8 cellular contexts compared by ENCODE assay signal in genomic region chr19:10871711-10872550, GRCh38. TPM values are rescaled to one million over a fixed set of nuclear protein-coding genes. Genes with fewer than 3 reads are reported as not detected.
DNase-seq lines count a peak whose midpoint lies in the region; ATAC-seq, FAIRE-seq and TF ChIP-seq lines count a peak whose summit lies in the region.

No MANE protein-coding gene starts in this region.

- peak; percentile 60 for DNase-seq in GM12865 (ENCODE audit: low read depth)
- DNase-seq in SK-N-SH = peak; percentile 74
- DNase-seq in GM12878 (ENCODE audit: low read depth, low spot score) = no peak
- peak; percentile 17 for DNase-seq in iPS-NIHi7 (ENCODE audit: extremely low spot score)
- DNase-seq in stimulated activated CD4-positive, alpha-beta T cell treated with anti-CD3 and anti-CD28 coated beads, Interleukin-1b, Interleukin-23, amount 100 ng/mL, for 48 hours = peak; percentile 26

- H3K36me3 ChIP-seq in SK-N-SH (replicated peaks in 1 of 2; ENCODE audit: control insufficient read depth in 1 of 2, insufficient read depth in 2 of 2, low read length in 1 of 2) = no peaks in the 10 kb centered on the region
- no peaks in the 10 kb centered on the region for H3K36me3 ChIP-seq in GM12878 (ENCODE audit: control insufficient read depth in 2 of 2, insufficient read depth in 2 of 2, low read length in 1 of 2)

- H3K27me3 ChIP-seq in SK-N-SH (ENCODE audit: insufficient read depth) (no peaks in the 10 kb centered on the region), GM12878 (replicated peaks in 1 of 2; ENCODE audit: control insufficient read depth in 2 of 2, insufficient read depth in 2 of 2, low read length in 1 of 2) (no peaks in the 10 kb centered on the region)

- TF ChIP-seq RAD21 in SK-N-SH (IDR thresholded peaks at IDR 0.05; ENCODE audit: low read length) (no peak), GM12878 (IDR thresholded peaks at IDR 0.05; ENCODE audit: insufficient read depth, low read depth, low read length) (no peak)

- peak overlapping the region; percentile 94 for H3K4me3 ChIP-seq in GM12865 (ENCODE audit: low read depth, low read length)
- peak overlapping the region; percentile 67 to 93 for H3K4me3 ChIP-seq in SK-N-SH (ENCODE audit: low read depth in 2 of 2, low read length in 1 of 2)
- peak overlapping the region; percentile 68 for H3K4me3 ChIP-seq in GM12878

- H3K9ac ChIP-seq in SK-N-SH (peak overlapping the region; percentile 88), GM12878 (ENCODE audit: control insufficient read depth, insufficient read depth, low read length) (peak overlapping the region; percentile 78)

- H2AFZ ChIP-seq in SK-N-SH (ENCODE audit: low read depth) = peak overlapping the region; percentile 79; the same call in 1 of the 2 replicates
- peak overlapping the region; percentile 37 for H2AFZ ChIP-seq in GM12878 (ENCODE audit: control insufficient read depth, low read depth, low read length)

- SMC1A ChIA-PET in GM12878 (lab: Charles Lee; ENCODE audit: uncharacterized antibody, unreplicated experiment) = interaction anchor here (0.7 to 4.5 kb wide), 12 partner anchors 8 to 154 kb away, joined by 3 to 28 read pairs (median 7); partner anchors contain the start of genes DNM2 and TMED1

- RAD21 ChIA-PET in GM12878 (lab: Charles Lee; ENCODE audit: unreplicated experiment) = interaction anchor here (1.0 to 4.4 kb wide), 12 partner anchors 16 to 219 kb away, joined by 3 to 42 read pairs (median 4); partner anchors contain the start of genes DNM2, LDLR, TIMM29 and TMED1

- TF ChIP-seq EP300 in SK-N-SH (IDR thresholded peaks at IDR 0.05; ENCODE audit: borderline replicate concordance in 1 of 2, low read depth in 1 of 2, low read length in 1 of 2) (no peak), GM12878 (IDR thresholded peaks at IDR 0.05; ENCODE audit: borderline replicate concordance in 1 of 2, control insufficient read depth in 1 of 2, low read depth in 2 of 2, low read length in 2 of 2) (no peak)

- TF ChIP-seq CTCF in GM12865 (IDR thresholded peaks at IDR 0.05; ENCODE audit: insufficient read depth, low read depth, low read length, missing control alignments) (peak; percentile 12), SK-N-SH (IDR thresholded peaks at IDR 0.05) (0 out of 2 replicates have a peak, but pooled peaks have one; percentile 17), GM12878 (IDR thresholded peaks at IDR 0.05 in 2 of 3, conservative IDR thresholded peaks at IDR 0.05 in 1 of 3; ENCODE audit: control insufficient read depth in 2 of 3, extremely low read depth in 1 of 3, insufficient read depth in 1 of 3, low read depth in 3 of 3, low read length in 3 of 3) (no peak; a peak in 1 of 6 replicates)

- peaks cover 14% of the 10 kb centered on the region; the same call in 1 of the 2 replicates for H4K20me1 ChIP-seq in SK-N-SH (ENCODE audit: insufficient read depth)
- H4K20me1 ChIP-seq in GM12878 (ENCODE audit: control insufficient read depth, insufficient read depth) = no peaks in the 10 kb centered on the region

- H3F3A ChIP-seq in SK-N-SH (replicated peaks; ENCODE audit: insufficient read depth) = peaks cover 9% of the 10 kb centered on the region

- H3K4me1 ChIP-seq in SK-N-SH (ENCODE audit: control insufficient read depth in 1 of 2, insufficient read depth in 2 of 2, low read depth in 1 of 2, low read length in 1 of 2) (peaks cover 8 to 17% of the 10 kb centered on the region in 2 experiments; a peak in 2 of 4 replicates), GM12878 (ENCODE audit: control insufficient read depth, insufficient read depth, low read length) (peaks cover 41% of the 10 kb centered on the region)

- peaks cover 53% of the 10 kb centered on the region for H3K79me2 ChIP-seq in SK-N-SH (ENCODE audit: insufficient read depth)
- H3K79me2 ChIP-seq in GM12878 (ENCODE audit: control insufficient read depth, insufficient read depth, low read length) = peaks cover 48% of the 10 kb centered on the region

- no peaks in the 10 kb centered on the region for H3K9me3 ChIP-seq in SK-N-SH
- no peaks in the 10 kb centered on the region for H3K9me3 ChIP-seq in GM12878 (replicated peaks; ENCODE audit: control insufficient read depth, insufficient read depth, low read length)

- CTCF ChIA-PET in SK-N-SH (lab: Yijun Ruan, JAX) (interaction anchor here (0.8 to 3.0 kb wide), 21 partner anchors 7 to 154 kb away, joined by 3 to 49 read pairs (median 4); partner anchors contain the start of genes DNM2 and TMED1), GM12878 (lab: Yijun Ruan, JAX) (interaction anchor here (0.5 to 3.9 kb wide), 22 partner anchors 8 to 786 kb away, joined by 3 to 24 read pairs (median 4); partner anchors contain the start of genes LDLR, SPC24 and TMED1)

- intact Hi-C loops in GM12878 (cut with micrococcal nuclease; ENCODE audit: unreplicated experiment) = loop anchor here (10.0 kb wide), 1 partner anchor 693 kb away; no protein-coding TSS in a partner anchor

- H3K27ac ChIP-seq in SK-N-SH (ENCODE audit: low read depth in 2 of 2, low read length in 1 of 2) (peak overlapping the region; percentile 58 to 78; a peak in 3 of 4 replicates), GM12878 (ENCODE audit: control insufficient read depth, insufficient read depth) (peak overlapping the region; percentile 90)

- in situ Hi-C loops in GM12878 (cut with MboI) = no loop called here

- POLR2A ChIA-PET in SK-N-SH (lab: Yijun Ruan, JAX) = interaction anchor here (0.6 to 1.2 kb wide), 5 partner anchors 9 to 1285 kb away, joined by 3 to 5 read pairs (median 4); partner anchors contain the start of gene TMED1
- POLR2A ChIA-PET in GM12878 (lab: Charles Lee) = interaction anchor here (0.5 to 1.7 kb wide), 14 partner anchors 9 to 448 kb away, joined by 3 to 11 read pairs (median 4); partner anchors contain the start of gene LDLR

- H3K4me2 ChIP-seq in SK-N-SH (peak overlapping the region; percentile 96), GM12878 (ENCODE audit: control insufficient read depth, insufficient read depth) (peak overlapping the region; percentile 96)

- peak; percentile 56 for TF ChIP-seq POLR2A in GM12878 (IDR thresholded peaks at IDR 0.05; ENCODE audit: low read depth, low read length)

- BruUV-seq in GM12878 (replicated peaks; lab: Mats Ljungman, UMichigan) = no TSS peak

- no peak for FAIRE-seq in GM12878 (lab: Jason Lieb, UNC)

- WGBS in SK-N-SH (ENCODE audit: low lambda C conversion rate) = under 1% methylated on average over 34 of the region's 91 CpGs
- under 1% methylated on average over 56 of the region's 91 CpGs for WGBS in GM12878 (ENCODE audit: insufficient coverage, insufficient replicate concordance, low lambda C conversion rate, missing lambda C conversion rate)

- no peaks in the 10 kb centered on the region for H3K9me2 ChIP-seq in SK-N-SH

- ATAC-seq in HG02678 (IDR thresholded peaks at IDR 0.05; ENCODE audit: unreplicated experiment) (peak; percentile 1), GM12878 (0 out of 3 replicates have a peak, but pooled peaks have one; percentile 1), GM18511 (IDR thresholded peaks at IDR 0.05; ENCODE audit: unreplicated experiment) (no peak), GM21526 (IDR thresholded peaks at IDR 0.05; ENCODE audit: low FRiP score, unreplicated experiment) (no peak)

RNA-seq across cellular contexts. Expression of gene CARM1, which starts 0.6 kb away (rescaled TPM):
- polyA plus RNA-seq in SK-N-SH (2012; rRNA removed) (38.2 and 62.2 TPM in 2 replicates), GM12878 (2011; rRNA removed) (17.7 and 48.6 TPM in 2 replicates), GM12878 (2014; fragmentation: Illumina TruSeq; extraction: Trizol) (33.0 and 63.5 TPM in 2 replicates), GM12878 (2014; fragmentation: Nextera tagmentation; extraction: Ambion mirVana) (under 1 TPM; 0.45 to 0.49 TPM), GM12878 (2014; rRNA removed) (95.6 and 113 TPM in 2 replicates), GM12878 (2016; fragmentation: Nextera tagmentation; extraction: Ambion mirVana) (10 to 100 TPM; 10.1 to 12.0 TPM)
- polyA plus RNA-seq in SK-N-SH (2012; cell fraction: cytosol; rRNA removed) = 27.2 and 45.0 TPM in 2 replicates
- polyA plus RNA-seq in SK-N-SH (2012; cell fraction: nucleus; rRNA removed) = 80.0 and 95.2 TPM in 2 replicates
- 38.1 and 42.1 TPM in 2 replicates for total RNA-seq in GM12878 (2013; cell fraction: nucleolus; rRNA removed)
- total RNA-seq in GM12878 (2014; rRNA removed) (44.0 and 56.8 TPM in 2 replicates), GM12878 (2014; rRNA removed; fragmentation: Illumina TruSeq; extraction: Trizol) (26.8 and 30.9 TPM in 2 replicates), GM12878 (2021) (115 and 116 TPM in 2 replicates)
- polyA plus RNA-seq in GM12878 (2011; ENCODE audit: low read depth) = 22.4 TPM
- polyA plus RNA-seq in GM12878 (2011; cell fraction: cytosol; rRNA removed) = 50.4 and 74.2 TPM in 2 replicates
- polyA plus RNA-seq in GM12878 (2011; cell fraction: nucleus; rRNA removed) = 121 and 141 TPM in 2 replicates
- polyA plus RNA-seq in GM12878 (2012) = 55.3 and 65.7 TPM in 2 replicates
- polyA minus RNA-seq in GM12878 (2011; rRNA and poly(A)+ RNA removed) = 35.9 and 56.0 TPM in 2 replicates
- 29.0 and 34.2 TPM in 2 replicates for polyA minus RNA-seq in GM12878 (2011; cell fraction: cytosol; rRNA and poly(A)+ RNA removed)
- polyA minus RNA-seq in GM12878 (2011; cell fraction: nucleus; rRNA and poly(A)+ RNA removed) = 15.0 and 29.0 TPM in 2 replicates

RNA-seq across cellular contexts. Expression of gene C19orf38, which starts 23.7 kb away (rescaled TPM):
- 0.05 and 0.15 TPM in 2 replicates for polyA plus RNA-seq in SK-N-SH (2012; rRNA removed)
- 0.06 and 0.07 TPM in 2 replicates for polyA plus RNA-seq in SK-N-SH (2012; cell fraction: cytosol; rRNA removed)
- polyA plus RNA-seq in SK-N-SH (2012; cell fraction: nucleus; rRNA removed) = 0.13 and 0.35 TPM in 2 replicates
- 12.2 and 13.1 TPM in 2 replicates for total RNA-seq in GM12878 (2013; cell fraction: nucleolus; rRNA removed)
- 6.5 and 6.9 TPM in 2 replicates for total RNA-seq in GM12878 (2014; rRNA removed)
- 7.5 and 7.6 TPM in 2 replicates for total RNA-seq in GM12878 (2014; rRNA removed; fragmentation: Illumina TruSeq; extraction: Trizol)
- 5.3 and 6.5 TPM in 2 replicates for total RNA-seq in GM12878 (2021)
- polyA plus RNA-seq in GM12878 (2011; ENCODE audit: low read depth) = 3.5 TPM
- polyA plus RNA-seq in GM12878 (2011; rRNA removed) = 1.8 and 3.0 TPM in 2 replicates
- polyA plus RNA-seq in GM12878 (2011; cell fraction: cytosol; rRNA removed) = 4.1 and 4.6 TPM in 2 replicates
- polyA plus RNA-seq in GM12878 (2011; cell fraction: nucleus; rRNA removed) = 2.1 and 2.7 TPM in 2 replicates
- 5.8 and 7.9 TPM in 2 replicates for polyA plus RNA-seq in GM12878 (2012)
- polyA plus RNA-seq in GM12878 (2014; fragmentation: Illumina TruSeq; extraction: Trizol) = 2.4 and 6.0 TPM in 2 replicates
- polyA plus RNA-seq in GM12878 (2014; fragmentation: Nextera tagmentation; extraction: Ambion mirVana) = 1 to 10 TPM; 2.6 to 4.8 TPM
- polyA plus RNA-seq in GM12878 (2014; rRNA removed) = 6.3 and 6.7 TPM in 2 replicates
- 1 to 10 TPM; 4.2 to 4.8 TPM for polyA plus RNA-seq in GM12878 (2016; fragmentation: Nextera tagmentation; extraction: Ambion mirVana)
- 1.5 and 2.5 TPM in 2 replicates for polyA minus RNA-seq in GM12878 (2011; rRNA and poly(A)+ RNA removed)
- 1.2 and 1.6 TPM in 2 replicates for polyA minus RNA-seq in GM12878 (2011; cell fraction: cytosol; rRNA and poly(A)+ RNA removed)
- 0.60 and 1.6 TPM in 2 replicates for polyA minus RNA-seq in GM12878 (2011; cell fraction: nucleus; rRNA and poly(A)+ RNA removed)

RNA-seq across cellular contexts. Expression of gene TMED1, which starts 35.9 kb away (rescaled TPM):
- polyA plus RNA-seq in SK-N-SH (2012; rRNA removed) = 77.7 and 92.4 TPM in 2 replicates
- 48.7 and 73.5 TPM in 2 replicates for polyA plus RNA-seq in SK-N-SH (2012; cell fraction: cytosol; rRNA removed)
- polyA plus RNA-seq in SK-N-SH (2012; cell fraction: nucleus; rRNA removed) = 41.0 and 42.2 TPM in 2 replicates
- total RNA-seq in GM12878 (2013; cell fraction: nucleolus; rRNA removed) = 9.3 and 10.1 TPM in 2 replicates
- total RNA-seq in GM12878 (2014; rRNA removed) = 14.9 TPM in 2 replicates
- 9.1 and 9.2 TPM in 2 replicates for total RNA-seq in GM12878 (2014; rRNA removed; fragmentation: Illumina TruSeq; extraction: Trizol)
- total RNA-seq in GM12878 (2021) = 15.7 and 15.8 TPM in 2 replicates
- polyA plus RNA-seq in GM12878 (2011; ENCODE audit: low read depth) = 6.3 TPM
- polyA plus RNA-seq in GM12878 (2011; rRNA removed) = 11.2 and 15.7 TPM in 2 replicates
- 18.3 and 28.8 TPM in 2 replicates for polyA plus RNA-seq in GM12878 (2011; cell fraction: cytosol; rRNA removed)
- polyA plus RNA-seq in GM12878 (2011; cell fraction: nucleus; rRNA removed) = 9.0 and 9.9 TPM in 2 replicates
- polyA plus RNA-seq in GM12878 (2012) = 14.9 and 17.2 TPM in 2 replicates
- polyA plus RNA-seq in GM12878 (2014; fragmentation: Illumina TruSeq; extraction: Trizol) = 2.6 and 4.1 TPM in 2 replicates
- 1 to 10 TPM in 1 of 2 experiments, under 1 TPM in 1; 0.60 to 2.8 TPM for polyA plus RNA-seq in GM12878 (2014; fragmentation: Nextera tagmentation; extraction: Ambion mirVana)
- polyA plus RNA-seq in GM12878 (2014; rRNA removed) = 9.8 and 12.2 TPM in 2 replicates
- polyA plus RNA-seq in GM12878 (2016; fragmentation: Nextera tagmentation; extraction: Ambion mirVana) = 10 to 100 TPM; 22.9 to 23.1 TPM
- polyA minus RNA-seq in GM12878 (2011; rRNA and poly(A)+ RNA removed) = 11.2 and 11.6 TPM in 2 replicates
- 5.0 and 8.6 TPM in 2 replicates for polyA minus RNA-seq in GM12878 (2011; cell fraction: cytosol; rRNA and poly(A)+ RNA removed)
- polyA minus RNA-seq in GM12878 (2011; cell fraction: nucleus; rRNA and poly(A)+ RNA removed) = 2.4 and 2.7 TPM in 2 replicates

RNA-seq across cellular contexts. Expression of gene YIPF2, which starts 56.5 kb away (rescaled TPM):
- polyA plus RNA-seq in SK-N-SH (2012; rRNA removed) (61.3 and 62.5 TPM in 2 replicates), GM12878 (2011; rRNA removed) (10.0 and 17.2 TPM in 2 replicates), GM12878 (2014; fragmentation: Illumina TruSeq; extraction: Trizol) (1.8 and 8.1 TPM in 2 replicates), GM12878 (2014; fragmentation: Nextera tagmentation; extraction: Ambion mirVana) (1 to 10 TPM in 1 of 2 experiments, under 1 TPM in 1; 0.92 to 3.9 TPM), GM12878 (2014; rRNA removed) (31.7 and 38.9 TPM in 2 replicates), GM12878 (2016; fragmentation: Nextera tagmentation; extraction: Ambion mirVana) (10 to 100 TPM; 18.1 to 19.6 TPM)
- 22.3 and 40.1 TPM in 2 replicates for polyA plus RNA-seq in SK-N-SH (2012; cell fraction: cytosol; rRNA removed)
- 84.7 and 85.3 TPM in 2 replicates for polyA plus RNA-seq in SK-N-SH (2012; cell fraction: nucleus; rRNA removed)
- 26.2 and 26.3 TPM in 2 replicates for total RNA-seq in GM12878 (2013; cell fraction: nucleolus; rRNA removed)
- total RNA-seq in GM12878 (2014; rRNA removed) (33.4 and 36.4 TPM in 2 replicates), GM12878 (2014; rRNA removed; fragmentation: Illumina TruSeq; extraction: Trizol) (10.6 and 14.9 TPM in 2 replicates), GM12878 (2021) (26.5 and 28.4 TPM in 2 replicates)
- 23.9 TPM for polyA plus RNA-seq in GM12878 (2011; ENCODE audit: low read depth)
- 34.7 and 43.9 TPM in 2 replicates for polyA plus RNA-seq in GM12878 (2011; cell fraction: cytosol; rRNA removed)
- polyA plus RNA-seq in GM12878 (2011; cell fraction: nucleus; rRNA removed) = 45.4 and 49.0 TPM in 2 replicates
- polyA plus RNA-seq in GM12878 (2012) = 45.0 and 45.2 TPM in 2 replicates
- 13.9 and 31.1 TPM in 2 replicates for polyA minus RNA-seq in GM12878 (2011; rRNA and poly(A)+ RNA removed)
- 17.4 and 18.8 TPM in 2 replicates for polyA minus RNA-seq in GM12878 (2011; cell fraction: cytosol; rRNA and poly(A)+ RNA removed)
- 9.4 and 9.9 TPM in 2 replicates for polyA minus RNA-seq in GM12878 (2011; cell fraction: nucleus; rRNA and poly(A)+ RNA removed)

RNA-seq across cellular contexts. Expression of gene TIMM29, which starts 56.7 kb away (rescaled TPM):
- polyA plus RNA-seq in SK-N-SH (2012; rRNA removed) (11.7 and 12.5 TPM in 2 replicates), GM12878 (2011; rRNA removed) (9.6 and 10.2 TPM in 2 replicates), GM12878 (2014; fragmentation: Illumina TruSeq; extraction: Trizol) (6.2 and 8.2 TPM in 2 replicates), GM12878 (2014; fragmentation: Nextera tagmentation; extraction: Ambion mirVana) (1 to 10 TPM; 2.4 to 6.5 TPM), GM12878 (2014; rRNA removed) (15.9 and 17.6 TPM in 2 replicates), GM12878 (2016; fragmentation: Nextera tagmentation; extraction: Ambion mirVana) (10 to 100 TPM; 27.4 to 27.9 TPM)
- polyA plus RNA-seq in SK-N-SH (2012; cell fraction: cytosol; rRNA removed) = 9.1 and 12.9 TPM in 2 replicates
- polyA plus RNA-seq in SK-N-SH (2012; cell fraction: nucleus; rRNA removed) = 10.5 and 11.2 TPM in 2 replicates
- 18.1 and 19.1 TPM in 2 replicates for total RNA-seq in GM12878 (2013; cell fraction: nucleolus; rRNA removed)
- total RNA-seq in GM12878 (2014; rRNA removed) (25.1 and 25.8 TPM in 2 replicates), GM12878 (2014; rRNA removed; fragmentation: Illumina TruSeq; extraction: Trizol) (11.0 TPM in 2 replicates), GM12878 (2021) (20.9 and 22.7 TPM in 2 replicates)
- 11.1 TPM for polyA plus RNA-seq in GM12878 (2011; ENCODE audit: low read depth)
- 10.5 and 14.1 TPM in 2 replicates for polyA plus RNA-seq in GM12878 (2011; cell fraction: cytosol; rRNA removed)
- 8.1 and 11.6 TPM in 2 replicates for polyA plus RNA-seq in GM12878 (2011; cell fraction: nucleus; rRNA removed)
- 15.7 and 16.8 TPM in 2 replicates for polyA plus RNA-seq in GM12878 (2012)
- 4.8 and 6.3 TPM in 2 replicates for polyA minus RNA-seq in GM12878 (2011; rRNA and poly(A)+ RNA removed)
- polyA minus RNA-seq in GM12878 (2011; cell fraction: cytosol; rRNA and poly(A)+ RNA removed) = 4.6 and 7.4 TPM in 2 replicates
- 3.3 and 6.9 TPM in 2 replicates for polyA minus RNA-seq in GM12878 (2011; cell fraction: nucleus; rRNA and poly(A)+ RNA removed)

Comparison
In these comparisons a context has a peak if more than half of its experiments do, and no peak if none do; other contexts are left out.
1. CTCF ChIP-seq: peak in GM12865 (single experiment) and SK-N-SH (single experiment); none in GM12878 (0 of 3).
2. ATAC-seq: peak in HG02678 (single experiment) and GM12878 (single experiment); none in GM18511 (single experiment) and GM21526 (single experiment).
3. Peak in every context shown above with its lines, with median percentiles within 50 percentile points of each other: H3K4me3 ChIP-seq.